ENCODE assay signal across 11 cellular contexts in the genomic region with DNA sequence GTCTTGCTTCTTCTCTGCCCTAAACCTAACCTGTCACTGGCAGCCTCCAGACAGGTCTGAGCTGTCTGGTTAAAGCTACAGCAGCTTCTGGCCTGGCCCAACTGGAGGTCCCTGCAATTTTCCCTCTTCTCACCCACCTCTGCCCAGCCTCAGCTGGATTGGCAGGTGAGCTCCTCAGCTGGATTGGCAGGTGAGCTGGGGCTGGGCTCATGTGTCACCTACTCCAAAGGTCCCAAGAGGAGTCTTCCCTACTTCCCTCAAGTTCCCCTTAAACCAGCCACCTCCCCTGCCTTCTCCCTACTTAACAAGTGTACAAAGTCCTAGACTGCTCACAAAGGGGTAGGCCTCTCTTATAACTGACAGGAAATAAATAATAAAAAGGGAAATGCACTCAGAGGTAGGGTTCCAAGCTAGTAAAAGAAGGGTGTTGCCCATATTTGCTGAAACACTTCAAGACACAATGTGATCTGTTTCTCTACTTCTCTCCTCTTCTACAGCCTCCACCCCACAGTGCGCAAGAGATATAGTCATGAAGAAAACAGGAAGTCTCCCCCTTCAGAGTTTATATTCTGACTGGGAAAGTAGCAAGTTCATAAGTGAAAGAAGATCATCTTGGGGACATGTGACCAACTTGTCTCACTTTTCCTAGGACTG. TPM values are rescaled to one million over a fixed set of nuclear protein-coding genes. Genes with fewer than 3 reads are reported as not detected.
DNase-seq lines count a peak whose midpoint lies in the region; ATAC-seq and TF ChIP-seq lines count a peak whose summit lies in the region.
"Had no signal": no experiment of that assay in that cellular context is flagged by ENCODE, and none has a peak within 500 bp of the region (broad histone marks: within the 10 kb centered on the region; RNA-seq: fewer than 3 reads in every experiment).

A gene with protein sequence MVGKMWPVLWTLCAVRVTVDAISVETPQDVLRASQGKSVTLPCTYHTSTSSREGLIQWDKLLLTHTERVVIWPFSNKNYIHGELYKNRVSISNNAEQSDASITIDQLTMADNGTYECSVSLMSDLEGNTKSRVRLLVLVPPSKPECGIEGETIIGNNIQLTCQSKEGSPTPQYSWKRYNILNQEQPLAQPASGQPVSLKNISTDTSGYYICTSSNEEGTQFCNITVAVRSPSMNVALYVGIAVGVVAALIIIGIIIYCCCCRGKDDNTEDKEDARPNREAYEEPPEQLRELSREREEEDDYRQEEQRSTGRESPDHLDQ (minus strand): TSS at position 89 of the 654 bp plus-strand sequence. CDS start 90 bp downstream, outside the sequence.

- peak; percentile 69 for DNase-seq in CD14-positive monocyte (ENCODE audit: low spot score)
- peak; percentile 92 for DNase-seq in NOMO-1 treated with dmso at 0.1 percent for 144 hours (lab: John Stamatoyannopoulos, UW; ENCODE audit: unreplicated experiment)
- DNase-seq in endodermal cell = peak; percentile 12
- no peak for DNase-seq in NCI-H2029 treated with DMSO at 0.1 percent for 48 hours (lab: John Stamatoyannopoulos, UW)
- DNase-seq in nucleus accumbens (lab: John Stamatoyannopoulos, UW) = no peak
- DNase-seq in uterus = no peak
- DNase-seq in NCI-H526 treated with DMSO at 0.1 percent for 48 hours (lab: John Stamatoyannopoulos, UW) = no peak
- DNase-seq: NCI-H2107 had no signal

- no peak for TF ChIP-seq CTCF in CD14-positive monocyte (IDR thresholded peaks at IDR 0.05)
- no peak for TF ChIP-seq CTCF in endodermal cell (conservative IDR thresholded peaks at IDR 0.05)
- no peak for TF ChIP-seq CTCF in uterus (IDR thresholded peaks at IDR 0.05)

- H3K36me3 ChIP-seq in endodermal cell (ENCODE audit: control insufficient read depth, insufficient read depth, low read length) (no peaks in the 10 kb centered on the region), uterus (no peaks in the 10 kb centered on the region)

- H3K4me1 ChIP-seq in endodermal cell (ENCODE audit: control insufficient read depth, insufficient read depth, low read length) = no peaks in the 10 kb centered on the region
- H3K4me1 ChIP-seq in uterus = no peaks in the 10 kb centered on the region

- H3K9ac ChIP-seq in endodermal cell (ENCODE audit: extremely low read depth, low read length, poor library complexity, severe bottlenecking) = no peak within 1 kb of the TSS

- H3K27ac ChIP-seq in endodermal cell (ENCODE audit: low read depth, low read length) = no peak within 1 kb of the TSS
- H3K27ac ChIP-seq in uterus = no peak within 1 kb of the TSS

- H3K36me3 Mint-ChIP-seq in CD14-positive monocyte (no peaks in the 10 kb centered on the region), endodermal cell (ENCODE audit: low read depth) (no peaks in the 10 kb centered on the region)

- H3K9me3 ChIP-seq in endodermal cell (ENCODE audit: control insufficient read depth, low read length) (peaks cover 6% of the 10 kb centered on the region), uterus (no peaks in the 10 kb centered on the region)

- H3K27ac Mint-ChIP-seq in CD14-positive monocyte (peak within 1 kb of the TSS; percentile 90 to 95 (median 93)), endodermal cell (no peak within 1 kb of the TSS)
- H3K27ac Mint-ChIP-seq: GM23338 had no signal

- H3K4me1 Mint-ChIP-seq in CD14-positive monocyte (peaks cover 36% of the 10 kb centered on the region), endodermal cell (peaks cover 10% of the 10 kb centered on the region)

- WGBS in endodermal cell (ENCODE audit: insufficient coverage in 1 of 2, insufficient read length in 1 of 2), 2 experiments = 100% methylated on average over 1 of the region's 1 CpG

- TF ChIP-seq POLR2A in uterus (IDR thresholded peaks at IDR 0.05) = no peak

- H3K27me3 ChIP-seq in endodermal cell (ENCODE audit: control insufficient read depth, insufficient read depth, low read length, poor library complexity, severe bottlenecking) (no peaks in the 10 kb centered on the region), uterus (no peaks in the 10 kb centered on the region)

- peaks cover 0 to 2% (median 0%) of the 10 kb centered on the region in 7 donors for H3K9me3 Mint-ChIP-seq in CD14-positive monocyte
- no peaks in the 10 kb centered on the region for H3K9me3 Mint-ChIP-seq in endodermal cell
- H3K9me3 Mint-ChIP-seq: GM23338 had no signal

- H3K4me3 ChIP-seq in endodermal cell (ENCODE audit: low read length) = no peak within 1 kb of the TSS
- H3K4me3 ChIP-seq in uterus = no peak within 1 kb of the TSS
- H3K4me3 ChIP-seq: GM23338 had no signal

- peaks cover 0 to 5% (median 0%) of the 10 kb centered on the region in 3 donors for H3K27me3 Mint-ChIP-seq in CD14-positive monocyte (ENCODE audit: low read depth in 3 of 3)
- H3K27me3 Mint-ChIP-seq in endodermal cell (ENCODE audit: insufficient read depth) = no peaks in the 10 kb centered on the region

- intact Hi-C loops in CD14-positive monocyte (cut with micrococcal nuclease) (no loop called here), uterus (cut with DNase I; ENCODE audit: low total_unique reads) (no loop called here)

- H3K4me3 Mint-ChIP-seq in CD14-positive monocyte (peak within 1 kb of the TSS; percentile 31 to 40), endodermal cell (no peak within 1 kb of the TSS)
- H3K4me3 Mint-ChIP-seq: GM23338 had no signal

- peak; percentile 72 for ATAC-seq in GM21529 (IDR thresholded peaks at IDR 0.05; ENCODE audit: unreplicated experiment)
- ATAC-seq: GM23338 had no signal

RNA-seq across cellular contexts. Expression of the gene that starts here (rescaled TPM):
- 1 to 10 TPM; 1.8 TPM for polyA plus RNA-seq in CD14-positive monocyte
- total RNA-seq in endodermal cell (1 to 10 TPM in 1 of 2 donors, under 1 TPM in 1; 0.37 to 1.5 TPM), uterus (under 1 TPM in 1 of 4 donors, not detected in 3; 0.29 TPM)
- 2.2 TPM for polyA plus RNA-seq in endodermal cell (2013, experiment 1 of 2)
- 1.4 TPM for polyA plus RNA-seq in endodermal cell (2013, experiment 2 of 2)
- total RNA-seq: myocyte had no signal

Comparison
In these comparisons a context has a peak if more than half of its experiments do, and no peak if none do; other contexts are left out.
1. DNase-seq: peak in CD14-positive monocyte (single experiment), NOMO-1 treated with dmso at 0.1 percent for 144 hours (single experiment) and endodermal cell (single experiment); none in NCI-H2029 treated with DMSO at 0.1 percent for 48 hours (single experiment), nucleus accumbens (0 of 56), uterus (0 of 2) and NCI-H526 treated with DMSO at 0.1 percent for 48 hours (single experiment).